ENCODE assay signal across 12 cellular contexts in genomic region chr2:183998797-183999190, GRCh38.
A peak's percentile ranks its signal among the peaks of the same experiment; 100 is the strongest.
DNase-seq lines count a peak whose midpoint lies in the region; ATAC-seq, FAIRE-seq and TF ChIP-seq lines count a peak whose summit lies in the region.
"Had no signal": no experiment of that assay in that cellular context is flagged by ENCODE, and none has a peak within 500 bp of the region (broad histone marks: within the 10 kb centered on the region; RNA-seq: fewer than 3 reads in every experiment).

No MANE protein-coding gene starts in this region.

- no peak overlapping the region for H2BK15ac ChIP-seq in H1 (ENCODE audit: low read length)

- no peak overlapping the region for H2BK12ac ChIP-seq in H1 (ENCODE audit: low read depth, low read length)

- H4K5ac ChIP-seq in H1 (ENCODE audit: insufficient read length, low read depth, low read length) = no peak overlapping the region

- ATAC-seq in GM18909 (IDR thresholded peaks at IDR 0.05; ENCODE audit: poor library complexity, unreplicated experiment) (peak; percentile 32), GM21737 (IDR thresholded peaks at IDR 0.05; ENCODE audit: unreplicated experiment) (peak; percentile 36), HG03139 (IDR thresholded peaks at IDR 0.05; ENCODE audit: unreplicated experiment) (peak; percentile 26), esophagus mucosa (no peak)
- ATAC-seq: activated T-helper 17 cell treated with anti-CD3 and anti-CD28 coated beads, Interleukin-2, amount 50 U/mL, for 72 hours; right cardiac atrium had no signal

- H3K4me1 Mint-ChIP-seq in Calu3 (ENCODE audit: low read depth, unreplicated experiment) = no peaks in the 10 kb centered on the region
- H3K4me1 Mint-ChIP-seq: activated T-helper 17 cell treated with anti-CD3 and anti-CD28 coated beads, Interleukin-2, amount 50 U/mL, for 72 hours had no signal

- peak; percentile 36 for FAIRE-seq in H1 (lab: Jason Lieb, UNC)

- no peak for TF ChIP-seq RAD21 in H1 (IDR thresholded peaks at IDR 0.05 in 1 of 2, conservative IDR thresholded peaks at IDR 0.05 in 1 of 2; ENCODE audit: low read depth in 2 of 2, low read length in 2 of 2)

- peaks cover 0 to 9% (median 3%) of the 10 kb centered on the region in 4 experiments; a peak in 2 of 7 replicates for H3K4me1 ChIP-seq in H1 (replicated peaks in 1 of 4; ENCODE audit: control insufficient read depth in 3 of 4, insufficient read depth in 4 of 4, low read length in 3 of 4)

- no peaks in the 10 kb centered on the region for H3K27me3 Mint-ChIP-seq in Calu3 (ENCODE audit: unreplicated experiment)
- H3K27me3 Mint-ChIP-seq: activated B cell treated with CpG ODN at 0.5 μM for 24 hours; activated T-helper 17 cell treated with anti-CD3 and anti-CD28 coated beads, Interleukin-2, amount 50 U/mL, for 72 hours had no signal

- POLR2A ChIA-PET in H1 (lab: Charles Lee; ENCODE audit: partially characterized antibody) = no interaction called here

- H2AFZ ChIP-seq in H1 (ENCODE audit: low read length) = no peak overlapping the region

- H4K8ac ChIP-seq in H1 (ENCODE audit: extremely low read depth, insufficient read depth, low read length) = no peak overlapping the region

- DNase-seq in H1 (ENCODE audit: low read depth in 1 of 2, low spot score in 2 of 2) (no peak), A172 (ENCODE audit: low spot score) (no peak), HK-2 (ENCODE audit: unreplicated experiment) (no peak), Calu3 (no peak)
- DNase-seq: activated B cell treated with CpG ODN at 0.5 μM for 24 hours, NCI-H446, right cardiac atrium had no signal

- H2BK5ac ChIP-seq in H1 (ENCODE audit: low read depth, low read length) = no peak overlapping the region

- no peaks in the 10 kb centered on the region for H3K23me2 ChIP-seq in H1 (ENCODE audit: low read depth, low read length)

- H3K9me3 Mint-ChIP-seq in Calu3 (ENCODE audit: low read depth, unreplicated experiment) = no peaks in the 10 kb centered on the region
- H3K9me3 Mint-ChIP-seq: activated B cell treated with CpG ODN at 0.5 μM for 24 hours; activated T-helper 17 cell treated with anti-CD3 and anti-CD28 coated beads, Interleukin-2, amount 50 U/mL, for 72 hours had no signal

- no peak for TF ChIP-seq POLR2A in H1 (IDR thresholded peaks at IDR 0.05; ENCODE audit: control extremely low read depth in 1 of 2, low read depth in 2 of 2, low read length in 2 of 2)

- H3K9ac ChIP-seq in H1 (replicated peaks in 1 of 4; ENCODE audit: extremely low read depth in 1 of 4, low read depth in 3 of 4, low read length in 3 of 4) = no peak overlapping the region

- no peaks in the 10 kb centered on the region for H4K20me1 ChIP-seq in H1 (replicated peaks in 1 of 2; ENCODE audit: control insufficient read depth in 1 of 2, insufficient read depth in 2 of 2, low read length in 2 of 2)

- H3K79me1 ChIP-seq in H1 (ENCODE audit: low read depth, low read length) = no peaks in the 10 kb centered on the region

- no peak for TF ChIP-seq EP300 in H1 (IDR thresholded peaks at IDR 0.05; ENCODE audit: borderline replicate concordance in 1 of 2, low read depth in 2 of 2, low read length in 2 of 2)

- H3K14ac ChIP-seq in H1 (ENCODE audit: insufficient read length) = no peak overlapping the region

- no peak overlapping the region for H3K4me2 ChIP-seq in H1 (ENCODE audit: insufficient read depth in 1 of 2, low read depth in 2 of 2, low read length in 2 of 2)

- H3K36me3 Mint-ChIP-seq in Calu3 (ENCODE audit: insufficient read depth, unreplicated experiment) = no peaks in the 10 kb centered on the region

- CTCF ChIA-PET in H1 (lab: Charles Lee; ENCODE audit: partially characterized antibody) (no interaction called here), Calu3 (lab: Charles Lee) (no interaction called here)

- no peaks in the 10 kb centered on the region for H3K9me3 ChIP-seq in H1 (ENCODE audit: insufficient read depth in 2 of 2, low read depth in 1 of 2, low read length in 1 of 2)

- no peak overlapping the region for H3K18ac ChIP-seq in H1 (ENCODE audit: extremely low read depth, low read length)

- no peak overlapping the region for H3K4me3 Mint-ChIP-seq in Calu3 (ENCODE audit: low read depth, unreplicated experiment)
- H3K4me3 Mint-ChIP-seq: activated B cell treated with CpG ODN at 0.5 μM for 24 hours; activated T-helper 17 cell treated with anti-CD3 and anti-CD28 coated beads, Interleukin-2, amount 50 U/mL, for 72 hours had no signal

- H2AK5ac ChIP-seq in H1 (ENCODE audit: low read depth, low read length) = no peak overlapping the region

- no TSS peak for BruUV-seq in Calu3 (replicated peaks; lab: Mats Ljungman, UMichigan)

- no peak overlapping the region for H3K27ac ChIP-seq in H1 (ENCODE audit: low read depth, low read length)

- H3K27ac Mint-ChIP-seq in Calu3 (ENCODE audit: unreplicated experiment) = no peak overlapping the region
- H3K27ac Mint-ChIP-seq: activated B cell treated with CpG ODN at 0.5 μM for 24 hours; activated T-helper 17 cell treated with anti-CD3 and anti-CD28 coated beads, Interleukin-2, amount 50 U/mL, for 72 hours had no signal

- no peak overlapping the region for H2BK20ac ChIP-seq in H1 (ENCODE audit: low read length)

- H3K36me3 ChIP-seq in H1 (ENCODE audit: control insufficient read depth in 2 of 4, insufficient read depth in 4 of 4, low read length in 3 of 4) = no peaks in the 10 kb centered on the region

- 54% methylated on average over 1 of the region's 1 CpG; no CpG with 5 or more reads in 1 of the 2 experiments for WGBS in H1 (ENCODE audit: extremely low coverage in 1 of 2, insufficient coverage in 1 of 2, insufficient read length in 1 of 2, insufficient replicate concordance in 2 of 2, low coverage in 1 of 2, low lambda C conversion rate in 2 of 2, missing lambda C conversion rate in 1 of 2), 2 experiments

- H3K4ac ChIP-seq in H1 (replicated peaks; ENCODE audit: insufficient read length, low read depth, low read length) = no peak overlapping the region

- H3K23ac ChIP-seq in H1 (ENCODE audit: insufficient read length) = no peak overlapping the region

- no peaks in the 10 kb centered on the region for H3K79me2 ChIP-seq in H1 (ENCODE audit: control insufficient read depth in 1 of 2, insufficient read depth in 2 of 2, low read length in 2 of 2)

- H3K56ac ChIP-seq in H1 (replicated peaks; ENCODE audit: insufficient read length, low read depth, low read length) = no peak overlapping the region

- no peaks in the 10 kb centered on the region for H3K27me3 ChIP-seq in H1 (replicated peaks in 1 of 4; ENCODE audit: control insufficient read depth in 3 of 4, extremely low read depth in 1 of 4, insufficient read depth in 3 of 4, low read length in 3 of 4)

- TF ChIP-seq CTCF in H1 (IDR thresholded peaks at IDR 0.05; ENCODE audit: control extremely low read depth in 1 of 3, insufficient read depth in 1 of 3, low read depth in 1 of 3, low read length in 3 of 3) (no peak), Calu3 (IDR thresholded peaks at IDR 0.05; ENCODE audit: unreplicated experiment) (no peak)

- no peak overlapping the region for H3K4me3 ChIP-seq in H1 (ENCODE audit: extremely low read depth in 1 of 4, insufficient read depth in 2 of 4, low read depth in 3 of 4, low read length in 4 of 4)

- intact Hi-C loops in Calu3 (cut with micrococcal nuclease; ENCODE audit: unreplicated experiment) = no loop called here

- H4K91ac ChIP-seq in H1 (replicated peaks; ENCODE audit: insufficient read length, low read length) = no peak overlapping the region

- H2BK120ac ChIP-seq in H1 (replicated peaks; ENCODE audit: low read depth, low read length) = no peak overlapping the region

TF ChIP-seq in H1, 55 proteins besides CTCF, POLR2A, EP300 and RAD21:
- TF ChIP-seq CEBPB (IDR thresholded peaks at IDR 0.05; ENCODE audit: low read depth, low read length) (peak; percentile 49; the same call in 1 of the 2 replicates), NANOG (IDR thresholded peaks at IDR 0.05; ENCODE audit: insufficient read depth, low read depth, low read length, poor library complexity, severe bottlenecking) (no peak)
